9 cellular contexts compared by ENCODE assay signal in the genomic region with DNA sequence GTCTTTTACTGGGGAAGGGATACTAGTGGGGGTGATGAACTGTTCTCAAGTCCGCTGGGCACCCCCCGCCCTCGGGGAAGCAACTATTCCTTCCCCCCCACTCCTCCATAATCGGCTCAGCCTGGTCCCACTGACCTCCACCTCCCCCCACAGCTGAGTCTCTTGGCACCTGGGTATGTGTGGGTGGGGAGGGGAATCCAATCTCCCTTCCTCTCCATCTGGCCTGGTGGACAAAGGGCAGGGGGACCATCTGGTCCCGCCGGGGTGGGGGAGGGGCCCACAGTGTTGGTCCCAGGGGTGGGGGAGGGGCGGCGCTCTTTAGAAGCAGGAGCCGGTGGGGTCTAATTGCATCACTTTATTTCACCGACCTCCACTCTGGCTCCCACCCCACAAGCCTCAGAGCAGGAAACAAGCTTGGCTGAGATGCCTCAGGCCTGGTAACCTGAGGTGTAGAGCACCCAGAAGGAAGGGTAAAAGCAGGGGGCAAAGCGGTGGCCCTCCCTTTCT. TPM values are rescaled to one million over a fixed set of nuclear protein-coding genes. Genes with fewer than 3 reads are reported as not detected.
DNase-seq lines count a peak whose midpoint lies in the region; ATAC-seq and TF ChIP-seq lines count a peak whose summit lies in the region.
"Had no signal": no experiment of that assay in that cellular context is flagged by ENCODE, and none has a peak within 500 bp of the region (broad histone marks: within the 10 kb centered on the region; RNA-seq: fewer than 3 reads in every experiment).

No MANE protein-coding gene starts in this region.

- no peaks in the 10 kb centered on the region for H3K9me3 Mint-ChIP-seq in immature natural killer cell

- no peak for TF ChIP-seq EP300 in suprapubic skin (IDR thresholded peaks at IDR 0.05)

- TF ChIP-seq CTCF in AG04450 (IDR thresholded peaks at IDR 0.05; ENCODE audit: low read depth, low read length) (no peak), suprapubic skin (IDR thresholded peaks at IDR 0.05) (no peak)

- H3K9me3 ChIP-seq in AG04450 (ENCODE audit: control insufficient read depth, insufficient read depth, low read length) (no peaks in the 10 kb centered on the region), suprapubic skin (no peaks in the 10 kb centered on the region)
- H3K9me3 ChIP-seq: neutrophil had no signal

- POLR2A ChIA-PET in AG04450 (lab: Yijun Ruan, JAX), result interaction anchor here (0.9 to 1.8 kb wide), 3 partner anchors 15 to 26 kb away, joined by 3 to 5 read pairs (median 4); a partner anchor contains a TSS

- peaks cover 61% of the 10 kb centered on the region for H3K4me1 ChIP-seq in suprapubic skin

- H3K36me3 ChIP-seq in suprapubic skin, result no peaks in the 10 kb centered on the region
- H3K36me3 ChIP-seq: neutrophil had no signal

- ATAC-seq in HG02852 (IDR thresholded peaks at IDR 0.05; ENCODE audit: unreplicated experiment), result peak; percentile 7
- ATAC-seq in HG02678 (IDR thresholded peaks at IDR 0.05; ENCODE audit: unreplicated experiment), result no peak

- H3K4me3 ChIP-seq in AG04450 (ENCODE audit: low read depth, low read length) (peak overlapping the region; percentile 66), suprapubic skin (peak overlapping the region; percentile 91)

- WGBS in suprapubic skin, result 18% methylated on average over 9 of the region's 11 CpGs

- peak overlapping the region; percentile 61 for H3K27ac ChIP-seq in AG04450 (ENCODE audit: low read depth, low read length)
- H3K27ac ChIP-seq in suprapubic skin, result peak overlapping the region; percentile 92
- H3K27ac ChIP-seq: neutrophil had no signal

- DNase-seq in AG04450 (ENCODE audit: low read depth, low spot score) (no peak), amniotic epithelial cell (ENCODE audit: low read depth) (peak; percentile 20), immature natural killer cell (no peak), suprapubic skin (ENCODE audit: low spot score in 2 of 2) (no peak), NK-92 (lab: John Stamatoyannopoulos, UW; ENCODE audit: unreplicated experiment) (no peak), NCI-H1694 (lab: John Stamatoyannopoulos, UW) (no peak)

- peak overlapping the region in 1 of 6 donors; percentile 57 for H3K27ac Mint-ChIP-seq in immature natural killer cell

- CTCF ChIA-PET in AG04450 (lab: Charles Lee), result interaction anchor here (1.2 to 3.6 kb wide), 2 partner anchors 15 to 26 kb away, joined by 3 to 24 read pairs; a partner anchor contains a TSS

- peak overlapping the region; percentile 61 to 83 (median 74) for H3K4me3 Mint-ChIP-seq in immature natural killer cell

- peaks cover 5 to 17% of the 10 kb centered on the region in 2 donors for H3K4me1 Mint-ChIP-seq in immature natural killer cell

- TF ChIP-seq POLR2A in suprapubic skin (IDR thresholded peaks at IDR 0.05), result no peak

- no peaks in the 10 kb centered on the region for H3K27me3 ChIP-seq in AG04450 (ENCODE audit: control insufficient read depth, insufficient read depth, low read length)
- H3K27me3 ChIP-seq in suprapubic skin, result no peaks in the 10 kb centered on the region

- no peaks in the 10 kb centered on the region for H3K36me3 Mint-ChIP-seq in immature natural killer cell

- peaks cover 3 to 6% (median 4%) of the 10 kb centered on the region in 3 donors for H3K27me3 Mint-ChIP-seq in immature natural killer cell (ENCODE audit: low read depth in 3 of 3)

RNA-seq across cellular contexts. Expression of a gene that starts 1.0 kb away (rescaled TPM):
- polyA plus RNA-seq in AG04450 (2011; rRNA removed) (54.6 and 69.2 TPM in 2 replicates), immature natural killer cell (10 to 100 TPM in 1 of 3 donors, 1 to 10 TPM in 2; 7.2 to 12.7 (median 9.3) TPM)
- polyA minus RNA-seq in AG04450 (2011; rRNA and poly(A)+ RNA removed), result 60.0 and 72.8 TPM in 2 replicates
- total RNA-seq in suprapubic skin, result 10 to 100 TPM; 24.6 to 32.1 (median 28.6) TPM

RNA-seq across cellular contexts. Expression of a gene that starts 5.6 kb away (rescaled TPM):
- polyA plus RNA-seq in AG04450 (2011; rRNA removed) (34.5 and 37.5 TPM in 2 replicates), immature natural killer cell (10 to 100 TPM; 44.9 to 62.3 (median 51.6) TPM)
- polyA minus RNA-seq in AG04450 (2011; rRNA and poly(A)+ RNA removed), result 21.0 and 25.0 TPM in 2 replicates
- total RNA-seq in suprapubic skin, result 10 to 100 TPM; 50.0 to 79.7 (median 59.0) TPM

RNA-seq across cellular contexts. Expression of a gene that starts 6.6 kb away (rescaled TPM):
- 8.2 and 9.9 TPM in 2 replicates for polyA plus RNA-seq in AG04450 (2011; rRNA removed)
- polyA minus RNA-seq in AG04450 (2011; rRNA and poly(A)+ RNA removed), result 5.0 and 7.1 TPM in 2 replicates
- 100 to 1,000 TPM in 1 of 3 donors, 10 to 100 TPM in 2; 90.2 to 134 (median 97.6) TPM for polyA plus RNA-seq in immature natural killer cell
- 10 to 100 TPM in 1 of 4 donors, 1 to 10 TPM in 3; 3.1 to 11.9 (median 8.3) TPM for total RNA-seq in suprapubic skin

RNA-seq across cellular contexts. Expression of a gene that starts 13.0 kb away (rescaled TPM):
- not detected in 2 replicates for polyA plus RNA-seq in AG04450 (2011; rRNA removed)
- polyA minus RNA-seq in AG04450 (2011; rRNA and poly(A)+ RNA removed), result not detected in 2 replicates
- polyA plus RNA-seq in immature natural killer cell, result not detected
- total RNA-seq in suprapubic skin, result not detected

RNA-seq across cellular contexts. Expression of a gene that starts 15.1 kb away (rescaled TPM):
- polyA plus RNA-seq in AG04450 (2011; rRNA removed) (20.4 and 27.8 TPM in 2 replicates), immature natural killer cell (10 to 100 TPM; 19.0 to 52.7 (median 23.8) TPM)
- 33.1 and 40.5 TPM in 2 replicates for polyA minus RNA-seq in AG04450 (2011; rRNA and poly(A)+ RNA removed)
- 10 to 100 TPM; 31.2 to 49.3 (median 36.8) TPM for total RNA-seq in suprapubic skin
